Comparison of ENCODE assay signal across 8 cellular contexts in the genomic region with DNA sequence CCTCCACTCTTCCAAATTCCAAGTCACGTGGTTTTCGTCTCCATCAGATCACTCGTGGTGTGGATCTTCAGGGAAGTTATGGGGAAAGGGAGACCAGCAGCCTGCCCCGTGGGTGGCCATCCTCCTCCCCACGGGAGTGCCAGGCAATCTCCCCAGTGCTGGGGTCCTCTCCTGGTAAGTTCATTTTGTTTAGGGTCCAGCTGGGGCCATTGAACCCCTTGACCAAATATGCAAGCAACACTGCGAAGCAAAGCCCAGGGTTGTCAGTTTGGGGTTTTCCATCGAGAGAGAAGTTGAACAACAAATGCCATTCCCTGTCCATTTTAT. TPM values are rescaled to one million over a fixed set of nuclear protein-coding genes. Genes with fewer than 3 reads are reported as not detected.
DNase-seq lines count a peak whose midpoint lies in the region; ATAC-seq and TF ChIP-seq lines count a peak whose summit lies in the region.

No MANE protein-coding gene starts in this region.

- BruUV-seq in HCT116 (replicated peaks; lab: Mats Ljungman, UMichigan) = TSS peak; percentile 63

- no peaks in the 10 kb centered on the region for H3K36me3 ChIP-seq in HCT116 (ENCODE audit: control insufficient read depth in 1 of 2, insufficient read depth in 2 of 2, low read length in 2 of 2)
- no peaks in the 10 kb centered on the region for H3K36me3 ChIP-seq in skeletal muscle satellite cell (ENCODE audit: insufficient read depth, low read length)

- peak overlapping the region; percentile 84 for H3K4me3 Mint-ChIP-seq in activated CD4-positive, alpha-beta memory T cell treated with anti-CD3 and anti-CD28 coated beads for 36 hours

- H3K4me3 ChIP-seq in HCT116 (replicated peaks in 1 of 2; ENCODE audit: low read depth in 1 of 2, low read length in 2 of 2) (peak overlapping the region; percentile 92), foreskin fibroblast (ENCODE audit: low read depth in 1 of 2, low read length in 2 of 2) (peak overlapping the region; percentile 79 to 86), skeletal muscle satellite cell (ENCODE audit: low read length) (peak overlapping the region; percentile 89)

- TF ChIP-seq CTCF in HCT116 (IDR thresholded peaks at IDR 0.05 in 2 of 3, conservative IDR thresholded peaks at IDR 0.05 in 1 of 3; ENCODE audit: borderline replicate concordance in 1 of 3, insufficient read depth in 1 of 3, low read depth in 2 of 3, low read length in 2 of 3) (no peak), foreskin fibroblast (IDR thresholded peaks at IDR 0.05; ENCODE audit: low read depth, low read length) (no peak)

- no peak for ATAC-seq in HCT116
- ATAC-seq in HG02623 (IDR thresholded peaks at IDR 0.05; ENCODE audit: unreplicated experiment) = no peak

- H3K9me3 ChIP-seq in HCT116 (ENCODE audit: control insufficient read depth in 1 of 2, insufficient read depth in 1 of 2, low read depth in 1 of 2, low read length in 2 of 2) (no peaks in the 10 kb centered on the region), skeletal muscle satellite cell (replicated peaks; ENCODE audit: low read length) (no peaks in the 10 kb centered on the region)

- no peak for DNase-seq in HCT116 (ENCODE audit: low read depth, low spot score)
- DNase-seq in activated CD4-positive, alpha-beta memory T cell treated with anti-CD3 and anti-CD28 coated beads for 36 hours = no peak
- DNase-seq in foreskin fibroblast = no peak
- no peak for DNase-seq in foreskin melanocyte
- no peak for DNase-seq in NCI-H2171 treated with DMSO at 0.1 percent for 48 hours (lab: John Stamatoyannopoulos, UW)
- DNase-seq in central memory CD4-positive, alpha-beta T cell = no peak

- H3K9me3 Mint-ChIP-seq in activated CD4-positive, alpha-beta memory T cell treated with anti-CD3 and anti-CD28 coated beads for 36 hours = no peaks in the 10 kb centered on the region

- H3K4me1 Mint-ChIP-seq in activated CD4-positive, alpha-beta memory T cell treated with anti-CD3 and anti-CD28 coated beads for 36 hours (ENCODE audit: low read depth) = peaks cover 34% of the 10 kb centered on the region

- peak overlapping the region; percentile 56 for H3K27ac Mint-ChIP-seq in activated CD4-positive, alpha-beta memory T cell treated with anti-CD3 and anti-CD28 coated beads for 36 hours

- H3K27ac ChIP-seq in HCT116 (ENCODE audit: low read depth, low read length) = peak overlapping the region; percentile 77

- H3K79me2 ChIP-seq in HCT116 (ENCODE audit: insufficient read depth, low read length) = peaks cover 18% of the 10 kb centered on the region

- CTCF ChIA-PET in HCT116 (lab: Charles Lee) = interaction anchor here (1.0 to 1.7 kb wide), 5 partner anchors 59 to 273 kb away, joined by 3 to 13 read pairs (median 4); no protein-coding TSS in a partner anchor
- CTCF ChIA-PET in activated CD4-positive, alpha-beta memory T cell treated with anti-CD3 and anti-CD28 coated beads for 36 hours (lab: Charles Lee) = interaction anchor here (1.0 to 3.7 kb wide), 4 partner anchors 51 to 118 kb away, joined by 3 to 22 read pairs (median 4); no protein-coding TSS in a partner anchor

- peaks cover 6% of the 10 kb centered on the region for H3K36me3 Mint-ChIP-seq in activated CD4-positive, alpha-beta memory T cell treated with anti-CD3 and anti-CD28 coated beads for 36 hours

- no peaks in the 10 kb centered on the region for H3K27me3 Mint-ChIP-seq in activated CD4-positive, alpha-beta memory T cell treated with anti-CD3 and anti-CD28 coated beads for 36 hours

- RAD21 ChIA-PET in HCT116 (lab: Charles Lee; ENCODE audit: low non-redundant PET in 1 of 2, low total read pairs in 2 of 2, uncharacterized antibody in 2 of 2, unreplicated experiment in 2 of 2) = no interaction called here

- no peaks in the 10 kb centered on the region for H3K27me3 ChIP-seq in HCT116 (ENCODE audit: insufficient read depth, low read length)
- no peaks in the 10 kb centered on the region for H3K27me3 ChIP-seq in skeletal muscle satellite cell (ENCODE audit: control insufficient read depth, insufficient read depth, low read length)

- H3K9me2 ChIP-seq in HCT116 (ENCODE audit: insufficient read depth) = no peaks in the 10 kb centered on the region

- H3K9ac ChIP-seq in HCT116 (ENCODE audit: low read length) (peak overlapping the region; percentile 88), skeletal muscle satellite cell (ENCODE audit: low read depth, low read length) (peak overlapping the region; percentile 88)

- peak overlapping the region; percentile 6 for H2AFZ ChIP-seq in HCT116 (ENCODE audit: low read depth, low read length, poor library complexity, severe bottlenecking)

- H3K4me2 ChIP-seq in HCT116 (ENCODE audit: low read length) (peak overlapping the region; percentile 94), skeletal muscle satellite cell (ENCODE audit: low read length) (peak overlapping the region; percentile 94)

- POLR2A ChIA-PET in HCT116 (lab: Charles Lee) = interaction anchor here (1.5 kb wide), 1 partner anchor 59 kb away, joined by 5 read pairs; no protein-coding TSS in a partner anchor
- POLR2A ChIA-PET in activated CD4-positive, alpha-beta memory T cell treated with anti-CD3 and anti-CD28 coated beads for 36 hours (lab: Charles Lee) = interaction anchor here (0.9 to 1.8 kb wide), 5 partner anchors 14 to 76 kb away, joined by 3 to 8 read pairs (median 3); no protein-coding TSS in a partner anchor

- no peaks in the 10 kb centered on the region for H4K20me1 ChIP-seq in HCT116 (ENCODE audit: insufficient read depth)

- H3K4me1 ChIP-seq in HCT116 (ENCODE audit: control insufficient read depth in 1 of 2, insufficient read depth in 2 of 2, low read length in 2 of 2) (peaks cover 34 to 51% of the 10 kb centered on the region in 2 experiments), skeletal muscle satellite cell (ENCODE audit: control insufficient read depth, insufficient read depth, low read length) (peaks cover 33% of the 10 kb centered on the region)

- TF ChIP-seq POLR2A in HCT116 (IDR thresholded peaks at IDR 0.05; ENCODE audit: borderline replicate concordance, extremely low read depth, insufficient read depth, insufficient read length) = no peak

- intact Hi-C loops in HCT116 (cut with micrococcal nuclease) = loop anchor here (2.0 to 5.0 kb wide), 4 partner anchors 53 to 590 kb away; no protein-coding TSS in a partner anchor
- intact Hi-C loops in activated CD4-positive, alpha-beta memory T cell treated with anti-CD3 and anti-CD28 coated beads for 36 hours (cut with micrococcal nuclease) = loop anchor here (5.0 kb wide), 1 partner anchor 255 kb away; no protein-coding TSS in a partner anchor

- no peak for TF ChIP-seq RAD21 in HCT116 (IDR thresholded peaks at IDR 0.05; ENCODE audit: low read depth)

TF ChIP-seq in HCT116, 20 proteins besides CTCF, POLR2A, EP300 and RAD21:
- no peak for TF ChIP-seq FOSL1 (IDR thresholded peaks at IDR 0.05; ENCODE audit: low read depth)
TF ChIP-seq in HCT116: peak in this region for 0.

RNA-seq across cellular contexts. Expression of a gene that starts 4.1 kb away (rescaled TPM):
- total RNA-seq in HCT116 (2021; ENCODE audit: unreplicated experiment) = 52.4 TPM
- 56.7 and 66.9 TPM in 2 replicates for polyA plus RNA-seq in HCT116 (2012)
- 10 to 100 TPM; 47.2 to 50.1 TPM for total RNA-seq in activated CD4-positive, alpha-beta memory T cell treated with anti-CD3 and anti-CD28 coated beads for 36 hours
- 21.2 and 22.8 TPM in 2 replicates for total RNA-seq in skeletal muscle satellite cell (2012; rRNA removed)
